ENCODE assay signal across 9 cellular contexts in the genomic region with DNA sequence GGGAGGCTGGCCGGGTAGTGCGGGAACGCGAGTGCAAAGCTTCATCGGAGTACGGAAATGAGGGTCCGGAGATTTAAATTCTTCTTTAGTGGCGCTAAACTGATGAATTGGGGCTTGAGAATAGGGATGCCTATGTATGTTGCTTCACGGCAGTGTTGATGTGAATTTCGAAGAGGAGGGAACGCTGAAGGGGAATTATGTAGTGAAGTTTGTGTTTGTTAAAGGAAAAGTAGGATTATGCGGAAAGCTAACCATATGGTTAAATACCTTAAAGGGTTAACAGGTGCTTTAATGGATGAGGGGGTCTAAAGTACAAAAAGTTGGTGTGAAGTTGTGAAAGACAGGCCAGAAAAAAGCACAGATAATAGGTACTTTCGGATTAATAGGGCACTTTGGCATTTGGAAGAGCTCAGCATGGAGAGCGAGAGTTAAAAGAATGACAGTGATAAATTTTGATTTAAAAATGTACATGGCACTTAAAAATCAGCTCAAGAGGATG. TPM values are rescaled to one million over a fixed set of nuclear protein-coding genes. Genes with fewer than 3 reads are reported as not detected.
DNase-seq lines count a peak whose midpoint lies in the region; FAIRE-seq and TF ChIP-seq lines count a peak whose summit lies in the region.
"Had no signal": no experiment of that assay in that cellular context is flagged by ENCODE, and none has a peak within 500 bp of the region (broad histone marks: within the 10 kb centered on the region; RNA-seq: fewer than 3 reads in every experiment).

No MANE protein-coding gene starts in this region.

- dilution Hi-C loops in endothelial cell of umbilical vein (cut with MboI; ENCODE audit: extremely low pct_ligation_motif_present, low sequenced_read_pairs): no loop called here

- H3K9me3 ChIP-seq in KOPT-K1 (ENCODE audit: insufficient read depth, low read length, poor library complexity, severe bottlenecking) (peaks cover 9% of the 10 kb centered on the region), endothelial cell of umbilical vein (replicated peaks; ENCODE audit: control insufficient read depth, insufficient read depth, low read length) (no peaks in the 10 kb centered on the region), neuronal stem cell (replicated peaks in 1 of 2; ENCODE audit: control insufficient read depth in 2 of 2, insufficient read depth in 1 of 2, low read depth in 1 of 2, low read length in 2 of 2) (peaks cover 2 to 5% of the 10 kb centered on the region in 2 donors)

- no peaks in the 10 kb centered on the region for H3K79me1 ChIP-seq in neuronal stem cell (ENCODE audit: low read depth, low read length)

- H4K8ac ChIP-seq in neuronal stem cell (ENCODE audit: low read depth, low read length): no peak overlapping the region

- DNase-seq in endothelial cell of umbilical vein (ENCODE audit: low read depth, low spot score) (no peak), neuronal stem cell (ENCODE audit: low spot score) (no peak), NCI-H526 treated with DMSO at 0.1 percent for 48 hours (lab: John Stamatoyannopoulos, UW) (no peak), NCI-H226 (no peak)
- no peak for DNase-seq in activated effector memory CD4-positive, alpha-beta T cell treated with anti-CD3 and anti-CD28 coated beads, Interleukin-2, amount 50 U/mL, for 16 hours
- no peak for DNase-seq in stimulated activated CD4-positive, alpha-beta T cell treated with anti-CD3 and anti-CD28 coated beads, Interleukin-12 subunit alpha, Interleukin-12 subunit beta, amount 100 ng/mL, for 4 hours

- H3K27ac ChIP-seq in C4-2B (peak overlapping the region; percentile 87), KOPT-K1 (ENCODE audit: low read depth, low read length, poor library complexity, severe bottlenecking) (peak overlapping the region; percentile 89), endothelial cell of umbilical vein (ENCODE audit: insufficient read depth, low read depth, low read length) (no peak overlapping the region), neuronal stem cell (replicated peaks; ENCODE audit: low read length) (peak overlapping the region; percentile 98)

- H3K4me2 ChIP-seq in endothelial cell of umbilical vein (ENCODE audit: insufficient read depth, low read length) (peak overlapping the region; percentile 85), neuronal stem cell (ENCODE audit: insufficient read depth, low read length, poor library complexity, severe bottlenecking) (peak overlapping the region; percentile 75)

- H3K23ac ChIP-seq in neuronal stem cell (ENCODE audit: low read depth, low read length, poor library complexity): no peak overlapping the region

- peak overlapping the region; percentile 53 for H2AFZ ChIP-seq in endothelial cell of umbilical vein (ENCODE audit: low read depth, low read length)
- peak overlapping the region; percentile 88 for H2AFZ ChIP-seq in neuronal stem cell (ENCODE audit: low read length)

- TF ChIP-seq POLR2A in endothelial cell of umbilical vein (IDR thresholded peaks at IDR 0.05; ENCODE audit: low read depth, low read length): no peak

- H4K20me1 ChIP-seq in endothelial cell of umbilical vein (replicated peaks; ENCODE audit: control insufficient read depth, extremely low read depth, insufficient read depth, low read length): no peaks in the 10 kb centered on the region

- no peak overlapping the region for H2BK15ac ChIP-seq in neuronal stem cell (ENCODE audit: low read length)

- H3K4ac ChIP-seq in neuronal stem cell (ENCODE audit: low read length): no peak overlapping the region

- H3K9me1 ChIP-seq in endothelial cell of umbilical vein (replicated peaks; ENCODE audit: control insufficient read depth, extremely low read depth, insufficient read depth, low read length): no peaks in the 10 kb centered on the region

- peaks cover 9% of the 10 kb centered on the region for H3K36me3 ChIP-seq in KOPT-K1 (ENCODE audit: insufficient read depth, low read length)
- H3K36me3 ChIP-seq in endothelial cell of umbilical vein (ENCODE audit: control insufficient read depth in 2 of 2, extremely low read depth in 1 of 2, insufficient read depth in 2 of 2, low read length in 2 of 2): no peaks in the 10 kb centered on the region
- H3K36me3 ChIP-seq in neuronal stem cell (replicated peaks in 1 of 2; ENCODE audit: control insufficient read depth in 2 of 2, insufficient read depth in 2 of 2, low read length in 2 of 2): peaks cover 1 to 9% of the 10 kb centered on the region in 2 donors

- H3K14ac ChIP-seq in neuronal stem cell (ENCODE audit: low read length): no peak overlapping the region

- TF ChIP-seq CTCF in C4-2B (conservative IDR thresholded peaks at IDR 0.05): no peak
- no peak for TF ChIP-seq CTCF in endothelial cell of umbilical vein (IDR thresholded peaks at IDR 0.05; ENCODE audit: extremely low read depth in 1 of 2, insufficient read depth in 1 of 2, low read depth in 1 of 2, low read length in 2 of 2)

- H3K18ac ChIP-seq in neuronal stem cell (ENCODE audit: low read length): no peak overlapping the region

- no peaks in the 10 kb centered on the region for H3K27me3 ChIP-seq in endothelial cell of umbilical vein (ENCODE audit: control insufficient read depth in 2 of 2, insufficient read depth in 2 of 2, low read length in 2 of 2)
- H3K27me3 ChIP-seq in neuronal stem cell (ENCODE audit: control insufficient read depth in 3 of 3, insufficient read depth in 3 of 3, low read depth in 1 of 3, low read length in 3 of 3): no peaks in the 10 kb centered on the region

- POLR2A ChIA-PET in endothelial cell of umbilical vein (lab: Charles Lee): interaction anchor here (0.6 kb wide), 1 partner anchor 413 kb away, joined by 3 read pairs; no protein-coding TSS in a partner anchor

- H3K4me3 ChIP-seq in endothelial cell of umbilical vein (replicated peaks in 1 of 3; ENCODE audit: insufficient read depth in 1 of 3, low read depth in 1 of 3, low read length in 3 of 3) (peak overlapping the region; percentile 67 to 82 (median 78)), neuronal stem cell (ENCODE audit: low read length in 2 of 2) (peak overlapping the region; percentile 60 to 97)

- no peak overlapping the region for H2BK5ac ChIP-seq in neuronal stem cell (ENCODE audit: low read length)

- H2AK5ac ChIP-seq in neuronal stem cell (ENCODE audit: low read depth, low read length): no peak overlapping the region

- H3K4me1 ChIP-seq in endothelial cell of umbilical vein (ENCODE audit: control insufficient read depth, extremely low read depth, insufficient read depth, low read length) (peaks cover 16% of the 10 kb centered on the region), neuronal stem cell (ENCODE audit: control insufficient read depth in 2 of 2, insufficient read depth in 1 of 2, low read depth in 1 of 2, low read length in 2 of 2) (peaks cover 4 to 8% of the 10 kb centered on the region in 2 donors)

- H2BK12ac ChIP-seq in neuronal stem cell (ENCODE audit: low read length): no peak overlapping the region

- peaks cover 64% of the 10 kb centered on the region for H3K79me2 ChIP-seq in endothelial cell of umbilical vein (ENCODE audit: control insufficient read depth, insufficient read depth, low read length)

- no peak overlapping the region for H2BK120ac ChIP-seq in neuronal stem cell (ENCODE audit: low read depth, low read length)

- WGBS in neuronal stem cell (ENCODE audit: extremely low coverage in 2 of 2, insufficient read length in 2 of 2, insufficient replicate concordance in 1 of 2), 2 donors: 100% methylated on average over 1 of the region's 14 CpGs

- FAIRE-seq in endothelial cell of umbilical vein (lab: Jason Lieb, UNC): no peak
- FAIRE-seq: TTC549 had no signal

- intact Hi-C loops in endothelial cell of umbilical vein (cut with micrococcal nuclease): loop anchor here (1.0 to 10.0 kb wide), 7 partner anchors 50 to 1769 kb away; a partner anchor contains a TSS

- CTCF ChIA-PET in endothelial cell of umbilical vein (lab: Charles Lee): interaction anchor here (1.0 to 3.7 kb wide), 13 partner anchors 9 to 212 kb away, joined by 3 to 34 read pairs (median 4); a partner anchor contains a TSS

- H4K91ac ChIP-seq in neuronal stem cell (ENCODE audit: low read depth, low read length, poor library complexity): no peak overlapping the region

- no TSS peak for BruUV-seq in endothelial cell of umbilical vein (replicated peaks; lab: Mats Ljungman, UMichigan)

- H3K9ac ChIP-seq in endothelial cell of umbilical vein (replicated peaks; ENCODE audit: extremely low read depth, insufficient read depth, low read length): peak overlapping the region; percentile 55
- peak overlapping the region; percentile 93 for H3K9ac ChIP-seq in neuronal stem cell (ENCODE audit: low read depth, low read length, poor library complexity)

TF ChIP-seq in endothelial cell of umbilical vein, 7 proteins besides CTCF, POLR2A, EP300 and RAD21 (continues in another document):
- TF ChIP-seq POLR2AphosphoS5 (IDR thresholded peaks at IDR 0.05; ENCODE audit: insufficient read depth, low read depth, low read length) (no peak), EZH2 (IDR thresholded peaks at IDR 0.05; ENCODE audit: borderline replicate concordance, low read depth, low read length, severe bottlenecking) (no peak), MYC (IDR thresholded peaks at IDR 0.05; ENCODE audit: low read depth, low read length) (no peak), JUN (IDR thresholded peaks at IDR 0.05; ENCODE audit: borderline replicate concordance, insufficient read depth, insufficient read length, low read depth) (no peak), FOS (IDR thresholded peaks at IDR 0.05; ENCODE audit: borderline replicate concordance, insufficient read depth, low read length) (no peak)

RNA-seq across cellular contexts. Expression of a gene that starts 1.4 kb away (rescaled TPM):
- total RNA-seq in endothelial cell of umbilical vein: 28.7 and 31.2 TPM in 2 replicates
- polyA plus RNA-seq in endothelial cell of umbilical vein: 4.4 and 5.5 TPM in 2 replicates
- 6.4 and 6.9 TPM in 2 replicates for polyA plus RNA-seq in endothelial cell of umbilical vein (2011; cell fraction: cytosol; rRNA removed)
- 4.1 and 5.0 TPM in 2 replicates for polyA plus RNA-seq in endothelial cell of umbilical vein (2011; cell fraction: nucleus; rRNA removed)
- 14.2 and 23.0 TPM in 2 replicates for polyA plus RNA-seq in endothelial cell of umbilical vein (2012)
- 11.9 and 21.0 TPM in 2 replicates for polyA minus RNA-seq in endothelial cell of umbilical vein
- 10.3 TPM for polyA minus RNA-seq in endothelial cell of umbilical vein (2011; cell fraction: cytosol; rRNA and poly(A)+ RNA removed)
- 9.5 and 14.1 TPM in 2 replicates for polyA minus RNA-seq in endothelial cell of umbilical vein (2011; cell fraction: nucleus; rRNA and poly(A)+ RNA removed)
- polyA plus RNA-seq in neuronal stem cell (2013, experiment 1 of 2): 23.8 TPM
- 23.9 TPM for polyA plus RNA-seq in neuronal stem cell (2013, experiment 2 of 2)

RNA-seq across cellular contexts. Expression of a gene that starts 1.9 kb away (rescaled TPM):
- total RNA-seq in endothelial cell of umbilical vein: 202 and 205 TPM in 2 replicates
- 81.3 and 102 TPM in 2 replicates for polyA plus RNA-seq in endothelial cell of umbilical vein
- polyA plus RNA-seq in endothelial cell of umbilical vein (2011; cell fraction: cytosol; rRNA removed): 157 and 158 TPM in 2 replicates
- 48.8 and 62.7 TPM in 2 replicates for polyA plus RNA-seq in endothelial cell of umbilical vein (2011; cell fraction: nucleus; rRNA removed)
- polyA plus RNA-seq in endothelial cell of umbilical vein (2012): 156 and 223 TPM in 2 replicates
- 99.5 and 129 TPM in 2 replicates for polyA minus RNA-seq in endothelial cell of umbilical vein
- 49.9 TPM for polyA minus RNA-seq in endothelial cell of umbilical vein (2011; cell fraction: cytosol; rRNA and poly(A)+ RNA removed)
- polyA minus RNA-seq in endothelial cell of umbilical vein (2011; cell fraction: nucleus; rRNA and poly(A)+ RNA removed): 26.0 and 33.2 TPM in 2 replicates
- polyA plus RNA-seq in neuronal stem cell (2013, experiment 1 of 2): 111 TPM
- 112 TPM for polyA plus RNA-seq in neuronal stem cell (2013, experiment 2 of 2)
